ENCODE assay signal across 20 cellular contexts in genomic region chr13:112182251-112182650, GRCh38.
"Had no signal": no experiment of that assay in that cellular context is flagged by ENCODE, and none has a peak within 500 bp of the region (broad histone marks: within the 10 kb centered on the region; RNA-seq: fewer than 3 reads in every experiment).

No MANE protein-coding gene starts in this region.

- H3K27me3 ChIP-seq: colonic mucosa, foreskin keratinocyte, left lung had no signal

- FAIRE-seq: endothelial cell of umbilical vein, islet of Langerhans had no signal

- H3K9me3 Mint-ChIP-seq: endodermal cell; natural killer cell treated with Interleukin-12 subunit alpha and Interleukin-12 subunit beta and Interleukin-15 and Interleukin-18, amount 100 ng/mL, for 72 hours had no signal

- H3K4me1 ChIP-seq: colonic mucosa, foreskin keratinocyte, lower lobe of right lung, spleen, tibial artery had no signal

- H3K9me3 ChIP-seq: colonic mucosa, lower lobe of right lung, tibial artery had no signal

- H3K36me3 Mint-ChIP-seq: memory B cell; natural killer cell treated with Interleukin-12 subunit alpha and Interleukin-12 subunit beta and Interleukin-15 and Interleukin-18, amount 100 ng/mL, for 72 hours; stimulated activated memory B cell treated with anti-CD40 and anti-IgM and Interleukin-4, amounts not matched to agents 10 μg/mL and 1 μg/mL and 100 μg/mL, for 72 hours had no signal

- H3K4me3 Mint-ChIP-seq: endodermal cell; memory B cell; natural killer cell treated with Interleukin-12 subunit alpha and Interleukin-12 subunit beta and Interleukin-15 and Interleukin-18, amount 100 ng/mL, for 72 hours; stimulated activated memory B cell treated with anti-CD40 and anti-IgM and Interleukin-4, amounts not matched to agents 10 μg/mL and 1 μg/mL and 100 μg/mL, for 72 hours; stimulated activated naive CD8-positive, alpha-beta T cell treated with anti-CD3 and anti-CD28 coated beads, Interleukin-15, Interleukin-2, amounts not matched to agents 100 ng/mL and 50 ng/mL, for 24 hours had no signal

- H3K4me3 ChIP-seq: colonic mucosa, left lung, lower lobe of right lung, spleen, tibial artery had no signal

- DNase-seq: colonic mucosa; effector CD4-positive, alpha-beta T cell; erythroblast; foreskin keratinocyte; hippocampal formation; left lung; lower lobe of right lung; midbrain; spleen; stimulated activated CD4-positive, alpha-beta T cell treated with anti-CD3 and anti-CD28 coated beads, Interleukin-15, amount 100 ng/mL, for 24 hours; stimulated activated CD4-positive, alpha-beta T cell treated with anti-CD3 and anti-CD28 coated beads, Interleukin-1b, Interleukin-23, amount 100 ng/mL, for 48 hours; stimulated activated CD4-positive, alpha-beta T cell treated with anti-CD3 and anti-CD28 coated beads, Interleukin-4, amount 100 ng/mL, for 24 hours had no signal

- ATAC-seq: foreskin keratinocyte; natural killer cell treated with Interleukin-12 subunit alpha and Interleukin-12 subunit beta and Interleukin-15 and Interleukin-18, amount 100 ng/mL, for 72 hours; stimulated activated memory B cell treated with anti-CD40 and anti-IgM and Interleukin-4, amounts not matched to agents 10 μg/mL and 1 μg/mL and 100 μg/mL, for 72 hours had no signal

- H3K27ac ChIP-seq: colonic mucosa, foreskin keratinocyte, left lung, lower lobe of right lung, spleen, tibial artery had no signal

- H3K36me3 ChIP-seq: colonic mucosa, left lung, lower lobe of right lung, spleen, tibial artery had no signal

- H3K27me3 Mint-ChIP-seq: memory B cell; natural killer cell treated with Interleukin-12 subunit alpha and Interleukin-12 subunit beta and Interleukin-15 and Interleukin-18, amount 100 ng/mL, for 72 hours; stimulated activated memory B cell treated with anti-CD40 and anti-IgM and Interleukin-4, amounts not matched to agents 10 μg/mL and 1 μg/mL and 100 μg/mL, for 72 hours; stimulated activated naive CD8-positive, alpha-beta T cell treated with anti-CD3 and anti-CD28 coated beads, Interleukin-15, Interleukin-2, amounts not matched to agents 100 ng/mL and 50 ng/mL, for 24 hours had no signal

- H3K4me1 Mint-ChIP-seq: endodermal cell; memory B cell; stimulated activated memory B cell treated with anti-CD40 and anti-IgM and Interleukin-4, amounts not matched to agents 10 μg/mL and 1 μg/mL and 100 μg/mL, for 72 hours had no signal

- H3K27ac Mint-ChIP-seq: endodermal cell; memory B cell; natural killer cell treated with Interleukin-12 subunit alpha and Interleukin-12 subunit beta and Interleukin-15 and Interleukin-18, amount 100 ng/mL, for 72 hours; stimulated activated memory B cell treated with anti-CD40 and anti-IgM and Interleukin-4, amounts not matched to agents 10 μg/mL and 1 μg/mL and 100 μg/mL, for 72 hours; stimulated activated naive CD8-positive, alpha-beta T cell treated with anti-CD3 and anti-CD28 coated beads, Interleukin-15, Interleukin-2, amounts not matched to agents 100 ng/mL and 50 ng/mL, for 24 hours had no signal
